8 cellular contexts compared by ENCODE assay signal in genomic region chr10:26606389-26606877, GRCh38.
DNase-seq lines count a peak whose midpoint lies in the region; ATAC-seq, FAIRE-seq and TF ChIP-seq lines count a peak whose summit lies in the region.
"Not testable (repeated sequence)": the region's sequence is repeated elsewhere in the genome, so short reads cannot be mapped to it uniquely, and the experiment has no call there.

No MANE protein-coding gene starts in this region.

- H3K4me1 Mint-ChIP-seq in nephron progenitor cell: not testable (repeated sequence)

- CTCF ChIA-PET in GM12878 (lab: Yijun Ruan, JAX): interaction anchor here (0.6 to 1.0 kb wide), 4 partner anchors 11 to 277 kb away, joined by 3 read pairs; no protein-coding TSS in a partner anchor

- POLR2A ChIA-PET in GM12878 (lab: Charles Lee): not testable (repeated sequence)

- H3K36me3 ChIP-seq in GM12878 (ENCODE audit: control insufficient read depth in 2 of 2, insufficient read depth in 2 of 2, low read length in 1 of 2): not testable (repeated sequence)

- ATAC-seq in GM12878: peak; percentile 95

- H3K27ac ChIP-seq in GM12878 (ENCODE audit: control insufficient read depth, insufficient read depth): not testable (repeated sequence)

- H3K4me2 ChIP-seq in GM12878 (ENCODE audit: control insufficient read depth, insufficient read depth): not testable (repeated sequence)

- not testable (repeated sequence) for H2AFZ ChIP-seq in GM12878 (ENCODE audit: control insufficient read depth, low read depth, low read length)

- not testable (repeated sequence) for H3K9me3 ChIP-seq in GM12878 (replicated peaks; ENCODE audit: control insufficient read depth, insufficient read depth, low read length)

- TF ChIP-seq CTCF in GM12878 (IDR thresholded peaks at IDR 0.05 in 2 of 3, conservative IDR thresholded peaks at IDR 0.05 in 1 of 3; ENCODE audit: control insufficient read depth in 2 of 3, extremely low read depth in 1 of 3, insufficient read depth in 1 of 3, low read depth in 3 of 3, low read length in 3 of 3): peak; percentile 20 to 39 (median 26); a peak in 2 of 6 replicates
- TF ChIP-seq CTCF in nephron progenitor cell (IDR thresholded peaks at IDR 0.05): peak; percentile 56

- not testable (repeated sequence) for TF ChIP-seq RAD21 in GM12878 (IDR thresholded peaks at IDR 0.05; ENCODE audit: insufficient read depth, low read depth, low read length)

- not testable (repeated sequence) for H3K79me2 ChIP-seq in GM12878 (ENCODE audit: control insufficient read depth, insufficient read depth, low read length)

- H4K20me1 ChIP-seq in GM12878 (ENCODE audit: control insufficient read depth, insufficient read depth): not testable (repeated sequence)

- H3K27me3 ChIP-seq in GM12878 (replicated peaks in 1 of 2; ENCODE audit: control insufficient read depth in 2 of 2, insufficient read depth in 2 of 2, low read length in 1 of 2): not testable (repeated sequence)

- RAD21 ChIA-PET in GM12878 (lab: Charles Lee; ENCODE audit: unreplicated experiment): not testable (repeated sequence)

- not testable (repeated sequence) for H3K9me3 Mint-ChIP-seq in nephron progenitor cell

- WGBS in GM12878 (ENCODE audit: insufficient coverage, insufficient replicate concordance, low lambda C conversion rate, missing lambda C conversion rate): 50% methylated on average over 4 of the region's 4 CpGs

- not testable (repeated sequence) for TF ChIP-seq POLR2A in GM12891 (IDR thresholded peaks at IDR 0.05; ENCODE audit: low read depth, low read length); GM12878 (IDR thresholded peaks at IDR 0.05; ENCODE audit: low read depth, low read length)

- H3K27ac Mint-ChIP-seq in nephron progenitor cell: not testable (repeated sequence)

- H3K4me3 Mint-ChIP-seq in nephron progenitor cell: not testable (repeated sequence)

- intact Hi-C loops in GM12878 (cut with micrococcal nuclease; ENCODE audit: unreplicated experiment): loop anchor here (2.0 kb wide), 1 partner anchor 276 kb away; no protein-coding TSS in a partner anchor

- in situ Hi-C loops in GM12878 (cut with MboI): loop anchor here (5.0 kb wide), 1 partner anchor 276 kb away; no protein-coding TSS in a partner anchor

- FAIRE-seq in GM12891 (lab: Jason Lieb, UNC) (peak; percentile 99), GM12878 (lab: Jason Lieb, UNC) (peak; percentile 93)

- DNase-seq in AG08395 (ENCODE audit: low spot score) (peak; percentile 5), HCEC 1CT (peak; percentile 3), Kasumi-1 (lab: John Stamatoyannopoulos, UW) (peak; percentile 25 to 42), RKO (ENCODE audit: low spot score) (peak; percentile 48), glomerular endothelial cell (ENCODE audit: extremely low read depth, low read depth, low spot score) (peak; percentile 2)
- DNase-seq in GM12891 (ENCODE audit: insufficient read length, low spot score); GM12878 (ENCODE audit: low read depth, low spot score); nephron progenitor cell: not testable (repeated sequence)

- SMC1A ChIA-PET in GM12878 (lab: Charles Lee; ENCODE audit: uncharacterized antibody, unreplicated experiment): interaction anchor here (0.6 to 1.7 kb wide), 3 partner anchors 13 to 274 kb away, joined by 3 to 5 read pairs (median 4); no protein-coding TSS in a partner anchor

- H3K27me3 Mint-ChIP-seq in nephron progenitor cell (ENCODE audit: low read depth, poor library complexity): not testable (repeated sequence)

- H3K9ac ChIP-seq in GM12878 (ENCODE audit: control insufficient read depth, insufficient read depth, low read length): not testable (repeated sequence)

- not testable (repeated sequence) for H3K36me3 Mint-ChIP-seq in nephron progenitor cell (ENCODE audit: low read depth)

- TF ChIP-seq EP300 in GM12878 (IDR thresholded peaks at IDR 0.05; ENCODE audit: borderline replicate concordance in 1 of 2, control insufficient read depth in 1 of 2, low read depth in 2 of 2, low read length in 2 of 2): not testable (repeated sequence)

- not testable (repeated sequence) for H3K4me1 ChIP-seq in GM12878 (ENCODE audit: control insufficient read depth, insufficient read depth, low read length)

- not testable (repeated sequence) for BruUV-seq in GM12878 (replicated peaks; lab: Mats Ljungman, UMichigan)

- not testable (repeated sequence) for H3K4me3 ChIP-seq in GM12878

TF ChIP-seq in GM12878, 131 proteins besides CTCF, POLR2A, EP300 and RAD21:
- TF ChIP-seq SMC3 (IDR thresholded peaks at IDR 0.05; ENCODE audit: borderline replicate concordance, low read length): peak; percentile 29; the same call in 1 of the 2 replicates
